Comparison of ENCODE assay signal across 24 cellular contexts in genomic region chr7:4079366-4079765, GRCh38.
"Had no signal": no experiment of that assay in that cellular context is flagged by ENCODE, and none has a peak within 500 bp of the region (broad histone marks: within the 10 kb centered on the region; RNA-seq: fewer than 3 reads in every experiment).

No MANE protein-coding gene starts in this region.

- H3K27me3 Mint-ChIP-seq: activated CD4-positive, alpha-beta memory T cell treated with anti-CD3 and anti-CD28 coated beads, Interleukin-2, amount 10 ng/mL, durations not matched to agents 7 days and 5 days; activated naive CD4-positive, alpha-beta T cell treated with anti-CD3 and anti-CD28 coated beads, Interleukin-2, amount 50 U/mL, for 24 hours; activated naive CD8-positive, alpha-beta T cell treated with anti-CD3 and anti-CD28 coated beads, Interleukin-2, amount 10 ng/mL, durations not matched to agents 7 days and 5 days; activated T-cell treated with anti-CD3 and anti-CD28 coated beads, Interleukin-2, amount 50 U/mL, for 24 hours had no signal

- ATAC-seq: Panc1 had no signal

- DNase-seq: activated CD4-positive, alpha-beta memory T cell treated with anti-CD3 and anti-CD28 coated beads, Interleukin-2, amount 10 ng/mL, durations not matched to agents 7 days and 5 days; activated CD4-positive, alpha-beta T cell treated with anti-CD3 and anti-CD28 coated beads for 1 hour; activated CD4-positive, CD25-positive, alpha-beta regulatory T cell; activated gamma-delta T cell; activated naive CD4-positive, alpha-beta T cell treated with Interleukin-2 at 50 U/mL for 16 hours; activated naive CD8-positive, alpha-beta T cell treated with anti-CD3 and anti-CD28 coated beads, Interleukin-2, amount 10 ng/mL, durations not matched to agents 7 days and 5 days; activated T-cell treated with anti-CD3 and anti-CD28 coated beads, Interleukin-2, amount 50 U/mL, for 24 hours; amygdala; NCI-H1105; NCI-H1417 treated with DMSO at 0.1 percent for 48 hours; NCI-H187 treated with DMSO at 0.1 percent for 48 hours; NCI-H2081 treated with DMSO at 0.1 percent for 48 hours; NCI-H226; NCI-H524 treated with DMSO at 0.1 percent for 48 hours; SHP77; SJCRH30; T1000; WERI-Rb-1 had no signal

- H3K27ac Mint-ChIP-seq: activated CD4-positive, alpha-beta memory T cell treated with anti-CD3 and anti-CD28 coated beads, Interleukin-2, amount 10 ng/mL, durations not matched to agents 7 days and 5 days; activated naive CD4-positive, alpha-beta T cell treated with anti-CD3 and anti-CD28 coated beads, Interleukin-2, amount 50 U/mL, for 24 hours; activated naive CD8-positive, alpha-beta T cell treated with anti-CD3 and anti-CD28 coated beads, Interleukin-2, amount 10 ng/mL, durations not matched to agents 7 days and 5 days; activated T-cell treated with anti-CD3 and anti-CD28 coated beads, Interleukin-2, amount 50 U/mL, for 24 hours; activated T-helper 2 cell treated with anti-CD3 and anti-CD28 coated beads, Interferon-gamma antibody, Interleukin-2, Interleukin-4, amounts not matched to agents 10 μg/mL and 5 μg/mL and 100 μg/mL, durations not matched to agents 14 hours and 24 hours and 36 hours had no signal

- H3K27ac ChIP-seq: ascending aorta, cardiac muscle cell, SJCRH30, SK-N-MC, WERI-Rb-1 had no signal

- H3K36me3 ChIP-seq: cardiac muscle cell, SJCRH30, WERI-Rb-1 had no signal

- H3K4me1 Mint-ChIP-seq: activated CD4-positive, alpha-beta memory T cell treated with anti-CD3 and anti-CD28 coated beads, Interleukin-2, amount 10 ng/mL, durations not matched to agents 7 days and 5 days; activated naive CD4-positive, alpha-beta T cell treated with anti-CD3 and anti-CD28 coated beads, Interleukin-2, amount 50 U/mL, for 24 hours; activated naive CD8-positive, alpha-beta T cell treated with anti-CD3 and anti-CD28 coated beads, Interleukin-2, amount 10 ng/mL, durations not matched to agents 7 days and 5 days had no signal

- H3K9me3 ChIP-seq: ascending aorta, SJCRH30 had no signal

- H3K4me3 Mint-ChIP-seq: activated CD4-positive, alpha-beta memory T cell treated with anti-CD3 and anti-CD28 coated beads, Interleukin-2, amount 10 ng/mL, durations not matched to agents 7 days and 5 days; activated naive CD4-positive, alpha-beta T cell treated with anti-CD3 and anti-CD28 coated beads, Interleukin-2, amount 50 U/mL, for 24 hours; activated naive CD8-positive, alpha-beta T cell treated with anti-CD3 and anti-CD28 coated beads, Interleukin-2, amount 10 ng/mL, durations not matched to agents 7 days and 5 days; activated T-cell treated with anti-CD3 and anti-CD28 coated beads, Interleukin-2, amount 50 U/mL, for 24 hours had no signal

- H3K4me3 ChIP-seq: ascending aorta, cardiac muscle cell, SJCRH30 had no signal

- H3K4me1 ChIP-seq: ascending aorta, SJCRH30 had no signal

- H3K9me3 Mint-ChIP-seq: activated CD4-positive, alpha-beta memory T cell treated with anti-CD3 and anti-CD28 coated beads, Interleukin-2, amount 10 ng/mL, durations not matched to agents 7 days and 5 days; activated naive CD4-positive, alpha-beta T cell treated with anti-CD3 and anti-CD28 coated beads, Interleukin-2, amount 50 U/mL, for 24 hours; activated naive CD8-positive, alpha-beta T cell treated with anti-CD3 and anti-CD28 coated beads, Interleukin-2, amount 10 ng/mL, durations not matched to agents 7 days and 5 days; activated T-helper 2 cell treated with anti-CD3 and anti-CD28 coated beads, Interferon-gamma antibody, Interleukin-2, Interleukin-4, amounts not matched to agents 10 μg/mL and 5 μg/mL and 100 μg/mL, durations not matched to agents 14 hours and 24 hours and 36 hours had no signal

- H3K36me3 Mint-ChIP-seq: activated naive CD4-positive, alpha-beta T cell treated with anti-CD3 and anti-CD28 coated beads, Interleukin-2, amount 50 U/mL, for 24 hours had no signal

- H3K27me3 ChIP-seq: ascending aorta, cardiac muscle cell, SJCRH30 had no signal
